ENCODE assay signal across 20 cellular contexts in the genomic region with DNA sequence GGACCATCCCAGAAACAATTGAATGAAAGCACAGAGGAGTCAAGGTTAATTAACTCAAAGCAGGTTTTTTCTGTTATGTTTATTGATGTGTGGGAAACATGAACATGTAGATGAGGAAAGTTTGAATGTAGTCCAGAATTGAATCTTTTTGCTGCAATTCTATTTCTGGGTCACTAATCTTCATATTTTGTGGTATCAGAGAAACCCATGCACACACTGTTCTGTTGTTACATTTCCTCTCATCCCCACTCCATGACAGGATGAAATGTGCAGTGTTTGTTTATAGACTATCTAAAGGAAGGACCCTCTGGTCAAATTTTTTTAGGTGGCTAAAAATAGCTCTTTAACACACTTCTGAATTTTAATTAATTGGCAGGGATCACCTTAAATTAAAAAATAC.
DNase-seq lines count a peak whose midpoint lies in the region; ATAC-seq and TF ChIP-seq lines count a peak whose summit lies in the region.
"Had no signal": no experiment of that assay in that cellular context is flagged by ENCODE, and none has a peak within 500 bp of the region (broad histone marks: within the 10 kb centered on the region; RNA-seq: fewer than 3 reads in every experiment).

No MANE protein-coding gene starts in this region.

- no peaks in the 10 kb centered on the region for H3K27me3 Mint-ChIP-seq in CD8-positive, alpha-beta T cell (ENCODE audit: low read depth)
- H3K27me3 Mint-ChIP-seq in memory B cell = no peaks in the 10 kb centered on the region
- H3K27me3 Mint-ChIP-seq: activated naive CD4-positive, alpha-beta T cell treated with anti-CD3 and anti-CD28 coated beads, Interleukin-2, amount 50 U/mL, for 24 hours had no signal

- CTCF ChIA-PET in CD8-positive, alpha-beta T cell (lab: Charles Lee) = interaction anchor here (0.8 to 1.8 kb wide), 2 partner anchors 12 to 92 kb away, joined by 3 to 7 read pairs; no protein-coding TSS in a partner anchor
- CTCF ChIA-PET in HEK293T (lab: Yijun Ruan, JAX) = interaction anchor here (0.9 kb wide), 1 partner anchor 11 kb away, joined by 3 read pairs; no protein-coding TSS in a partner anchor

- H3K4me3 ChIP-seq in BLaER1 = no peak overlapping the region
- no peak overlapping the region for H3K4me3 ChIP-seq in CD8-positive, alpha-beta T cell (ENCODE audit: low read depth, low read length)
- H3K4me3 ChIP-seq: heart left ventricle, spleen had no signal

- no peaks in the 10 kb centered on the region for H3K9me3 Mint-ChIP-seq in CD8-positive, alpha-beta T cell
- no peaks in the 10 kb centered on the region for H3K9me3 Mint-ChIP-seq in memory B cell
- H3K9me3 Mint-ChIP-seq: activated naive CD4-positive, alpha-beta T cell treated with anti-CD3 and anti-CD28 coated beads, Interleukin-2, amount 50 U/mL, for 24 hours; neural crest cell had no signal

- H3K4me3 Mint-ChIP-seq in CD8-positive, alpha-beta T cell = no peak overlapping the region
- no peak overlapping the region for H3K4me3 Mint-ChIP-seq in memory B cell
- H3K4me3 Mint-ChIP-seq: activated naive CD4-positive, alpha-beta T cell treated with anti-CD3 and anti-CD28 coated beads, Interleukin-2, amount 50 U/mL, for 24 hours; neural crest cell had no signal

- peaks cover 18% of the 10 kb centered on the region for H3K4me1 ChIP-seq in BLaER1
- no peaks in the 10 kb centered on the region for H3K4me1 ChIP-seq in CD8-positive, alpha-beta T cell (ENCODE audit: insufficient read depth, low read length)

- H3K9ac ChIP-seq in BLaER1 = no peak overlapping the region

- H3K9me3 ChIP-seq in BLaER1 = no peaks in the 10 kb centered on the region
- no peaks in the 10 kb centered on the region for H3K9me3 ChIP-seq in CD8-positive, alpha-beta T cell (ENCODE audit: low read length)
- H3K9me3 ChIP-seq: heart left ventricle, spleen had no signal

- peak overlapping the region; percentile 55 for H3K27ac Mint-ChIP-seq in CD8-positive, alpha-beta T cell
- H3K27ac Mint-ChIP-seq in memory B cell = peak overlapping the region; percentile 38

- H3K27me3 ChIP-seq in BLaER1 = no peaks in the 10 kb centered on the region
- H3K27me3 ChIP-seq in CD8-positive, alpha-beta T cell (ENCODE audit: insufficient read depth, low read length) = no peaks in the 10 kb centered on the region
- H3K27me3 ChIP-seq: heart left ventricle, spleen had no signal

- peaks cover 39% of the 10 kb centered on the region for H3K36me3 Mint-ChIP-seq in CD8-positive, alpha-beta T cell
- H3K36me3 Mint-ChIP-seq in memory B cell = peaks cover 12% of the 10 kb centered on the region

- peaks cover 63% of the 10 kb centered on the region for H4K20me1 ChIP-seq in BLaER1

- ATAC-seq in CD8-positive, alpha-beta T cell = no peak
- no peak for ATAC-seq in memory B cell (ENCODE audit: low read depth)
- ATAC-seq: PC-3 had no signal

- TF ChIP-seq CTCF in CD8-positive, alpha-beta T cell (IDR thresholded peaks at IDR 0.05) = no peak

- H3K36me3 ChIP-seq in BLaER1 = peaks cover 58% of the 10 kb centered on the region
- H3K36me3 ChIP-seq in CD8-positive, alpha-beta T cell (ENCODE audit: insufficient read depth, low read length) = peaks cover 3% of the 10 kb centered on the region

- H3K4me1 Mint-ChIP-seq in CD8-positive, alpha-beta T cell (ENCODE audit: low read depth) = peaks cover 26% of the 10 kb centered on the region
- H3K4me1 Mint-ChIP-seq in memory B cell = peaks cover 9% of the 10 kb centered on the region

- POLR2A ChIA-PET in CD8-positive, alpha-beta T cell (lab: Charles Lee) = no interaction called here
- POLR2A ChIA-PET in HEK293T (lab: Yijun Ruan, JAX) = no interaction called here

- no peak overlapping the region for H3K27ac ChIP-seq in BLaER1
- H3K27ac ChIP-seq in CD8-positive, alpha-beta T cell (ENCODE audit: low read depth, low read length) = no peak overlapping the region
- H3K27ac ChIP-seq: C4-2B, spleen had no signal

- H3K4me2 ChIP-seq in BLaER1 = peak overlapping the region; percentile 7; the same call in 1 of the 2 replicates

- DNase-seq in CD8-positive, alpha-beta T cell = no peak
- DNase-seq in amniotic epithelial cell (ENCODE audit: low read depth) = peak; percentile 22
- no peak for DNase-seq in memory B cell (ENCODE audit: low spot score in 2 of 2)
- DNase-seq in activated CD4-positive, CD25-positive, alpha-beta regulatory T cell (lab: John Stamatoyannopoulos, UW) = no peak
- no peak for DNase-seq in UCSD-AML1 (lab: John Stamatoyannopoulos, UW; ENCODE audit: unreplicated experiment)
- no peak for DNase-seq in HEK293T (ENCODE audit: extremely low spot score)
- DNase-seq: activated CD4-positive, alpha-beta T cell treated with anti-CD3 and anti-CD28 coated beads, Interleukin-2, amount 50 U/mL, for 1 hour; DMS79; effector memory CD4-positive, alpha-beta T cell; GOT3; heart left ventricle; NCI-H1436 treated with DMSO at 0.1 percent for 48 hours; NCI-H774; PC-3; spleen; stimulated activated CD8-positive, alpha-beta memory T cell treated with anti-CD3 and anti-CD28 coated beads, Interleukin-4, amount 100 ng/mL, for 48 hours had no signal

- intact Hi-C loops in CD8-positive, alpha-beta T cell (cut with DNase I, micrococcal nuclease) = no loop called here

TF ChIP-seq in HEK293T, 16 proteins besides CTCF, POLR2A, EP300 and RAD21:
- no peak for TF ChIP-seq FOXA1 (IDR thresholded peaks at IDR 0.05)
- TF ChIP-seq L3MBTL2 (conservative IDR thresholded peaks at IDR 0.05) = no peak
- no peak for TF ChIP-seq FOXK2 (IDR thresholded peaks at IDR 0.05)
- no peak for TF ChIP-seq ZNF384 (IDR thresholded peaks at IDR 0.05)
- no peak for TF ChIP-seq SP1 (IDR thresholded peaks at IDR 0.05)
